Comparison of ENCODE assay signal across 8 cellular contexts in the genomic region with DNA sequence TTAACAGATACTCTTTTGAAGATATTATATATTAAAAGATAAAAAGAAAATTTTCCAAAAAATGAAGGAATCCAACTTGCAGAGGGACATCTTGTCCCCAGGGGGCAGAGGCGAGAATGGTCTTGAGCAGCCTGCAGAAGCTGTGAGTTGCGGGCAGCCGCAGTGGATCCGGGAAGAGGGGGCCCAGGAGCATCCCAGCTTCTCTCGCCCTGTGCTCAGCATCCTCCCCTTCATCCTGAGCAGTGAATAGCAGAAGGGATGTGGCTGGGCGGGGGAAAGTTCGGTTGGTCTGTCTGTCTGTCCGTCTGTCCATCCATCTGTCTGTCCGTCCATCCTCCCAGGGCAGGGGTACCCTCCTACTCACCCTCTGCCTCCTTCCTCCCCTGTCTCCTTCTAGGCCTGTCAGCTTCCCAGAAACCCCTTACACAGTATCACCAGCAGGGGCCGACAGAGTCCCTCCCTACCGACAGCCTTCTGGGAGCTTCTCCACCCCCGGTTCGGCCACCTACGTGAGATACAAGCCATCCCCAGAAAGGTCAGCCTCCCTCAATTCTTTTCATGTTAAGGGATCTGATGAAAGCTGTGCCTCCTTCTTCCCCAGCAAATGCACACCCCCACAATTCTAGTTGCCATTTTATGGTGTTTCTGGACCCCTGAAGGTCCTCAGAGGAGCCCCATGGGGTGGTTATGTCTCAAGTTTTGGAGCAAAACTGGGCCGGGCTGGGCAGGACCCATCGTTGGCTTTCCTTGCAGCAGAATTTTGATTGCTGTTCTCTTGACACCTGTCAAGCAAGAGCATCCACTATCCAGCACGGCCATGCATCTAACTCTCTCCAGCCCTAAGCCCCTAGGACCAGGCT.
DNase-seq lines count a peak whose midpoint lies in the region; ATAC-seq and TF ChIP-seq lines count a peak whose summit lies in the region.

No MANE protein-coding gene starts in this region.

- peaks cover 82% of the 10 kb centered on the region for H3K36me3 Mint-ChIP-seq in Caco-2 (ENCODE audit: insufficient read depth, unreplicated experiment)
- H3K36me3 Mint-ChIP-seq in activated naive CD8-positive, alpha-beta T cell treated with anti-CD3 and anti-CD28 coated beads, Interleukin-2, amount 10 ng/mL, durations not matched to agents 7 days and 5 days: no peaks in the 10 kb centered on the region

- H3K9me3 ChIP-seq in Caco-2 (no peaks in the 10 kb centered on the region), Peyer's patch (no peaks in the 10 kb centered on the region), heart right ventricle (no peaks in the 10 kb centered on the region)

- TF ChIP-seq POLR2A in Peyer's patch (IDR thresholded peaks at IDR 0.05): no peak

- H3K4me3 ChIP-seq in Caco-2 (ENCODE audit: low read depth, low read length): no peak overlapping the region
- no peak overlapping the region for H3K4me3 ChIP-seq in Peyer's patch
- H3K4me3 ChIP-seq in heart right ventricle: no peak overlapping the region

- H3K27ac ChIP-seq in Peyer's patch (no peak overlapping the region), heart right ventricle (no peak overlapping the region)

- 60 to 61% methylated on average over 17 of the region's 17 CpGs for WGBS in heart right ventricle, 2 donors

- DNase-seq in Caco-2 (peak; percentile 71 to 77), HT1080 (ENCODE audit: low read depth) (peak; percentile 36), Peyer's patch (peak in 2 of 3 donors; percentile 30 to 61), heart right ventricle (peak; percentile 64), renal cortical epithelial cell (ENCODE audit: low read depth) (peak; percentile 13)
- peak; percentile 52 for DNase-seq in activated naive CD8-positive, alpha-beta T cell treated with anti-CD3 and anti-CD28 coated beads, Interleukin-2, amount 10 ng/mL, durations not matched to agents 7 days and 5 days

- no TSS peak for BruUV-seq in Caco-2 (replicated peaks; lab: Mats Ljungman, UMichigan)

- ATAC-seq in activated naive CD8-positive, alpha-beta T cell treated with anti-CD3 and anti-CD28 coated beads, Interleukin-2, amount 10 ng/mL, durations not matched to agents 7 days and 5 days (ENCODE audit: low read depth): peak; percentile 60
- ATAC-seq in heart right ventricle: peak in 7 of 8 donors; percentile 50 to 82 (median 76)
- no peak for ATAC-seq in HG02798 (IDR thresholded peaks at IDR 0.05; ENCODE audit: poor library complexity, unreplicated experiment)
- ATAC-seq in GM19035 (IDR thresholded peaks at IDR 0.05; ENCODE audit: unreplicated experiment): no peak

- H3K9me3 Mint-ChIP-seq in Caco-2 (ENCODE audit: unreplicated experiment): no peaks in the 10 kb centered on the region
- H3K9me3 Mint-ChIP-seq in activated naive CD8-positive, alpha-beta T cell treated with anti-CD3 and anti-CD28 coated beads, Interleukin-2, amount 10 ng/mL, durations not matched to agents 7 days and 5 days: no peaks in the 10 kb centered on the region

- H3K4me1 Mint-ChIP-seq in Caco-2 (ENCODE audit: low read depth, unreplicated experiment): no peaks in the 10 kb centered on the region
- H3K4me1 Mint-ChIP-seq in activated naive CD8-positive, alpha-beta T cell treated with anti-CD3 and anti-CD28 coated beads, Interleukin-2, amount 10 ng/mL, durations not matched to agents 7 days and 5 days: peaks cover 10% of the 10 kb centered on the region

- H3K27me3 Mint-ChIP-seq in Caco-2 (ENCODE audit: insufficient read depth, unreplicated experiment): no peaks in the 10 kb centered on the region
- H3K27me3 Mint-ChIP-seq in activated naive CD8-positive, alpha-beta T cell treated with anti-CD3 and anti-CD28 coated beads, Interleukin-2, amount 10 ng/mL, durations not matched to agents 7 days and 5 days: no peaks in the 10 kb centered on the region

- TF ChIP-seq CTCF in Caco-2 (IDR thresholded peaks at IDR 0.05; ENCODE audit: insufficient read depth in 1 of 2, low read depth in 1 of 2, low read length in 1 of 2, severe bottlenecking in 1 of 2, unreplicated experiment in 1 of 2): peak; percentile 84 to 87
- peak in 5 of 6 experiments; percentile 34 to 55 (median 47) for TF ChIP-seq CTCF in Peyer's patch (IDR thresholded peaks at IDR 0.05)
- TF ChIP-seq CTCF in heart right ventricle (IDR thresholded peaks at IDR 0.05): peak; percentile 29 to 75 (median 68)

- CTCF ChIA-PET in Caco-2 (lab: Charles Lee): interaction anchor here (0.6 to 2.4 kb wide), 9 partner anchors 31 to 248 kb away, joined by 3 to 8 read pairs (median 3); partner anchors contain the start of gene PSMD8

- H3K36me3 ChIP-seq in Caco-2 (ENCODE audit: control insufficient read depth, insufficient read depth, low read length) (peaks cover 7% of the 10 kb centered on the region), Peyer's patch (peaks cover 0 to 66% (median 0%) of the 10 kb centered on the region in 3 donors), heart right ventricle (peaks cover 0 to 15% (median 0%) of the 10 kb centered on the region in 9 donors)

- H3K4me1 ChIP-seq in Caco-2: no peaks in the 10 kb centered on the region
- H3K4me1 ChIP-seq in Peyer's patch: no peaks in the 10 kb centered on the region
- no peaks in the 10 kb centered on the region for H3K4me1 ChIP-seq in heart right ventricle

- no peak overlapping the region for H3K27ac Mint-ChIP-seq in Caco-2 (ENCODE audit: unreplicated experiment)
- H3K27ac Mint-ChIP-seq in activated naive CD8-positive, alpha-beta T cell treated with anti-CD3 and anti-CD28 coated beads, Interleukin-2, amount 10 ng/mL, durations not matched to agents 7 days and 5 days: no peak overlapping the region

- no peak overlapping the region for H3K4me3 Mint-ChIP-seq in Caco-2 (ENCODE audit: unreplicated experiment)
- H3K4me3 Mint-ChIP-seq in activated naive CD8-positive, alpha-beta T cell treated with anti-CD3 and anti-CD28 coated beads, Interleukin-2, amount 10 ng/mL, durations not matched to agents 7 days and 5 days: no peak overlapping the region

- POLR2A ChIA-PET in Caco-2 (lab: Charles Lee): no interaction called here
- POLR2A ChIA-PET in activated naive CD8-positive, alpha-beta T cell treated with anti-CD3 and anti-CD28 coated beads, Interleukin-2, amount 10 ng/mL, durations not matched to agents 7 days and 5 days (lab: Charles Lee): no interaction called here

- H3K27me3 ChIP-seq in Caco-2 (replicated peaks; ENCODE audit: control insufficient read depth, insufficient read depth, low read length): no peaks in the 10 kb centered on the region; the same call in 1 of the 2 replicates
- H3K27me3 ChIP-seq in Peyer's patch: no peaks in the 10 kb centered on the region
- no peaks in the 10 kb centered on the region for H3K27me3 ChIP-seq in heart right ventricle

- intact Hi-C loops in Caco-2 (cut with micrococcal nuclease; ENCODE audit: unreplicated experiment): loop anchor here (1.0 to 10.0 kb wide), 2 partner anchors 82 to 244 kb away; partner anchors contain the start of gene DPF1
- intact Hi-C loops in heart right ventricle (cut with DNase I): loop anchor here in 8 of 10 donors (2.0 to 10.0 kb wide), 7 partner anchors 72 to 195 kb away; partner anchors contain the start of genes CATSPERG (in 4 of the 8) and DPF1 (in 2 of the 8)

Comparison
In these comparisons a context has a peak if more than half of its experiments do, and no peak if none do; other contexts are left out.
1. DNase-seq: peak in every context shown above with its lines; median percentile 74 in Caco-2; 64 in heart right ventricle; 52 in activated naive CD8-positive, alpha-beta T cell treated with anti-CD3 and anti-CD28 coated beads, Interleukin-2, amount 10 ng/mL, durations not matched to agents 7 days and 5 days; 46 in Peyer's patch; 36 in HT1080; 13 in renal cortical epithelial cell.
2. ATAC-seq: peak in activated naive CD8-positive, alpha-beta T cell treated with anti-CD3 and anti-CD28 coated beads, Interleukin-2, amount 10 ng/mL, durations not matched to agents 7 days and 5 days (single experiment) and heart right ventricle (7 of 8); none in HG02798 (single experiment) and GM19035 (single experiment).
3. Peak in every context shown above with its lines, with median percentiles within 50 percentile points of each other: CTCF ChIP-seq.